In the genomic region with DNA sequence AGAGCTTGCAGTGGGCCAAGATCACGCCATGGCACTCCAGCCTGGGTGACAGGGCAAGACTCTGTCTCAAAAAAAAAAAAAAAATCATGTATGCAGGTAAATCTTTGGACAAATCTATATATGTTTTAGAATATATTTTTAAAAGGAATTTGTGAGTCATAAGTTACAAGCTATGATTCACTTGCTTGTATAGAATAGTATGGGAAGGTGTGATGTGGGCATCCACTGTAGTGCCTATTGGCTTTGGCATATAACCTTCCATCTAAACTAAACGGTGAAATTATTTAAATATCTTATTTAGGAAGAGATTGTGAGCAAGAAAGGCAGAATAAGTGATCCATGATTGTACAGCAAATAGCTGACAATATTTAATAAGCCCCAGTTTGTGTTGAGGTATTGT, we compare ENCODE assay signal across 36 cellular contexts.
"Had no signal": no experiment of that assay in that cellular context is flagged by ENCODE, and none has a peak within 500 bp of the region (broad histone marks: within the 10 kb centered on the region; RNA-seq: fewer than 3 reads in every experiment).

No MANE protein-coding gene starts in this region.

- H3K27me3 ChIP-seq: adrenal gland, body of pancreas, brain microvascular endothelial cell had no signal

- H3K27ac ChIP-seq: adrenal gland, body of pancreas, brain microvascular endothelial cell, VCaP had no signal

- FAIRE-seq: astrocyte, TTC549 had no signal

- H3K4me3 ChIP-seq: adrenal gland, body of pancreas had no signal

- H3K4me1 ChIP-seq: adrenal gland, body of pancreas had no signal

- H3K4me3 Mint-ChIP-seq: activated B cell treated with CpG ODN at 0.5 μM for 24 hours; activated CD4-positive, alpha-beta memory T cell treated with anti-CD3 and anti-CD28 coated beads for 36 hours; activated CD4-positive, alpha-beta T cell treated with anti-CD3 and anti-CD28 coated beads, Interleukin-2, amount 10 ng/mL, durations not matched to agents 24 days and 14 days; activated CD8-positive, alpha-beta T cell treated with anti-CD3 and anti-CD28 coated beads for 36 hours; activated naive CD4-positive, alpha-beta T cell treated with anti-CD3 and anti-CD28 coated beads for 36 hours; activated naive CD8-positive, alpha-beta T cell treated with anti-CD3 and anti-CD28 coated beads for 36 hours; activated T-cell treated with anti-CD3 and anti-CD28 coated beads, Interleukin-2, amount 50 U/mL, for 4 hours; activated T-cell treated with anti-CD3 and anti-CD28 coated beads, Interleukin-2, amount 50 U/mL, for 72 hours; activated T-helper 1 cell treated with anti-CD3 and anti-CD28 coated beads, Interleukin-12 subunit alpha, Interleukin-12 subunit beta, Interleukin-2, Interleukin-4 antibody, amounts not matched to agents 30 ng/mL and 10 ng/mL and 1 ng/mL, durations not matched to agents 14 hours and 24 hours and 36 hours; activated T-helper 17 cell treated with anti-CD3 and anti-CD28 coated beads, Interleukin-2, amount 50 U/mL, for 72 hours; T-helper 1 cell treated with Interleukin-12 subunit alpha and Interleukin-12 subunit beta and Interleukin-4 antibody, amounts not matched to agents 30 μg/mL and 1 μg/mL, for 36 hours; T-helper 2 cell treated with Interferon-gamma antibody and Interleukin-4, amounts not matched to agents 5 μg/mL and 100 μg/mL, for 36 hours had no signal

- H3K9me3 Mint-ChIP-seq: activated CD4-positive, alpha-beta T cell treated with anti-CD3 and anti-CD28 coated beads, Interleukin-2, amount 10 ng/mL, durations not matched to agents 24 days and 14 days; activated T-cell treated with anti-CD3 and anti-CD28 coated beads, Interleukin-2, amount 50 U/mL, for 4 hours; activated T-cell treated with anti-CD3 and anti-CD28 coated beads, Interleukin-2, amount 50 U/mL, for 72 hours; activated T-helper 1 cell treated with anti-CD3 and anti-CD28 coated beads, Interleukin-12 subunit alpha, Interleukin-12 subunit beta, Interleukin-2, Interleukin-4 antibody, amounts not matched to agents 30 ng/mL and 10 ng/mL and 1 ng/mL, durations not matched to agents 14 hours and 24 hours and 36 hours; activated T-helper 17 cell treated with anti-CD3 and anti-CD28 coated beads, Interleukin-2, amount 50 U/mL, for 72 hours; T-helper 1 cell treated with Interleukin-12 subunit alpha and Interleukin-12 subunit beta and Interleukin-4 antibody, amounts not matched to agents 30 μg/mL and 1 μg/mL, for 36 hours; T-helper 2 cell treated with Interferon-gamma antibody and Interleukin-4, amounts not matched to agents 5 μg/mL and 100 μg/mL, for 36 hours had no signal

- H3K4me1 Mint-ChIP-seq: activated B cell treated with CpG ODN at 0.5 μM for 24 hours; activated CD4-positive, alpha-beta T cell treated with anti-CD3 and anti-CD28 coated beads, Interleukin-2, amount 10 ng/mL, durations not matched to agents 24 days and 14 days; activated naive CD8-positive, alpha-beta T cell treated with anti-CD3 and anti-CD28 coated beads for 36 hours; activated T-helper 17 cell treated with anti-CD3 and anti-CD28 coated beads, Interleukin-2, amount 50 U/mL, for 72 hours had no signal

- H3K36me3 Mint-ChIP-seq: activated CD4-positive, alpha-beta memory T cell treated with anti-CD3 and anti-CD28 coated beads for 36 hours; activated naive CD4-positive, alpha-beta T cell treated with anti-CD3 and anti-CD28 coated beads, Interleukin-2, amount 50 U/mL, for 72 hours; activated naive CD8-positive, alpha-beta T cell treated with anti-CD3 and anti-CD28 coated beads for 36 hours had no signal

- H3K27ac Mint-ChIP-seq: activated B cell treated with CpG ODN at 0.5 μM for 24 hours; activated CD4-positive, alpha-beta memory T cell treated with anti-CD3 and anti-CD28 coated beads for 36 hours; activated CD4-positive, alpha-beta T cell treated with anti-CD3 and anti-CD28 coated beads, Interleukin-2, amount 10 ng/mL, durations not matched to agents 24 days and 14 days; activated CD8-positive, alpha-beta T cell treated with anti-CD3 and anti-CD28 coated beads for 36 hours; activated naive CD4-positive, alpha-beta T cell treated with anti-CD3 and anti-CD28 coated beads for 36 hours; activated naive CD4-positive, alpha-beta T cell treated with anti-CD3 and anti-CD28 coated beads, Interleukin-2, amount 50 U/mL, for 72 hours; activated naive CD8-positive, alpha-beta T cell treated with anti-CD3 and anti-CD28 coated beads for 36 hours; activated T-cell treated with anti-CD3 and anti-CD28 coated beads, Interleukin-2, amount 50 U/mL, for 72 hours; activated T-helper 1 cell treated with anti-CD3 and anti-CD28 coated beads, Interleukin-12 subunit alpha, Interleukin-12 subunit beta, Interleukin-2, Interleukin-4 antibody, amounts not matched to agents 30 ng/mL and 10 ng/mL and 1 ng/mL, durations not matched to agents 14 hours and 24 hours and 36 hours; activated T-helper 17 cell treated with anti-CD3 and anti-CD28 coated beads, Interleukin-2, amount 50 U/mL, for 72 hours; T-helper 1 cell treated with Interleukin-12 subunit alpha and Interleukin-12 subunit beta and Interleukin-4 antibody, amounts not matched to agents 30 μg/mL and 1 μg/mL, for 36 hours; T-helper 2 cell treated with Interferon-gamma antibody and Interleukin-4, amounts not matched to agents 5 μg/mL and 100 μg/mL, for 36 hours had no signal

- H3K9me3 ChIP-seq: adrenal gland, body of pancreas had no signal

- H3K36me3 ChIP-seq: adrenal gland, brain microvascular endothelial cell had no signal

- DNase-seq: activated B cell treated with CpG ODN at 0.5 μM for 24 hours; activated CD4-positive, alpha-beta memory T cell treated with anti-CD3 and anti-CD28 coated beads for 36 hours; activated CD4-positive, alpha-beta T cell treated with anti-CD3 and anti-CD28 coated beads for 4 hours; activated CD4-positive, alpha-beta T cell treated with anti-CD3 and anti-CD28 coated beads, Interleukin-2, amount 10 ng/mL, durations not matched to agents 24 days and 14 days; activated CD4-positive, alpha-beta T cell treated with anti-CD3 and anti-CD28 coated beads, Interleukin-2, amount 50 U/mL, for 1 hour; activated CD4-positive, alpha-beta T cell treated with anti-CD3 and anti-CD28 coated beads, Interleukin-2, amount 50 U/mL, for 4 hours; activated CD4-positive, CD25-positive, alpha-beta regulatory T cell treated with anti-CD3 and anti-CD28 coated beads, Interleukin-2, amount 50 U/mL, for 72 hours; activated CD8-positive, alpha-beta memory T cell treated with anti-CD3 and anti-CD28 coated beads, Interleukin-2, amount 50 U/mL, for 4 hours; activated CD8-positive, alpha-beta T cell treated with anti-CD3 and anti-CD28 coated beads for 36 hours; activated effector memory CD4-positive, alpha-beta T cell treated with anti-CD3 and anti-CD28 coated beads, Interleukin-2, amount 50 U/mL, for 16 hours; activated gamma-delta T cell treated with Interleukin-2 at 50 U/mL for 16 hours; activated naive CD4-positive, alpha-beta T cell; activated naive CD4-positive, alpha-beta T cell treated with anti-CD3 and anti-CD28 coated beads for 36 hours; activated naive CD4-positive, alpha-beta T cell treated with anti-CD3 and anti-CD28 coated beads, Interleukin-2, amount 50 U/mL, for 16 hours; activated naive CD8-positive, alpha-beta T cell treated with anti-CD3 and anti-CD28 coated beads for 36 hours; activated T-cell treated with anti-CD3 and anti-CD28 coated beads for 4 hours; activated T-cell treated with anti-CD3 and anti-CD28 coated beads, Interleukin-2, amount 50 U/mL, for 1 hour; activated T-cell treated with anti-CD3 and anti-CD28 coated beads, Interleukin-2, amount 50 U/mL, for 4 hours; activated T-cell treated with anti-CD3 and anti-CD28 coated beads, Interleukin-2, amount 50 U/mL, for 72 hours; adrenal gland; amniotic stem cell; aorta; body of pancreas; brain microvascular endothelial cell; central memory CD4-positive, alpha-beta T cell; T-helper 1 cell; T-helper 2 cell; T-helper 9 cell had no signal

- H3K27me3 Mint-ChIP-seq: activated B cell treated with CpG ODN at 0.5 μM for 24 hours; activated CD4-positive, alpha-beta memory T cell treated with anti-CD3 and anti-CD28 coated beads for 36 hours; activated CD4-positive, alpha-beta T cell treated with anti-CD3 and anti-CD28 coated beads, Interleukin-2, amount 10 ng/mL, durations not matched to agents 24 days and 14 days; activated CD8-positive, alpha-beta T cell treated with anti-CD3 and anti-CD28 coated beads for 36 hours; activated naive CD8-positive, alpha-beta T cell treated with anti-CD3 and anti-CD28 coated beads for 36 hours; activated T-helper 17 cell treated with anti-CD3 and anti-CD28 coated beads, Interleukin-2, amount 50 U/mL, for 72 hours had no signal
